Comparison of ENCODE assay signal across 1 cellular context in the genomic region with DNA sequence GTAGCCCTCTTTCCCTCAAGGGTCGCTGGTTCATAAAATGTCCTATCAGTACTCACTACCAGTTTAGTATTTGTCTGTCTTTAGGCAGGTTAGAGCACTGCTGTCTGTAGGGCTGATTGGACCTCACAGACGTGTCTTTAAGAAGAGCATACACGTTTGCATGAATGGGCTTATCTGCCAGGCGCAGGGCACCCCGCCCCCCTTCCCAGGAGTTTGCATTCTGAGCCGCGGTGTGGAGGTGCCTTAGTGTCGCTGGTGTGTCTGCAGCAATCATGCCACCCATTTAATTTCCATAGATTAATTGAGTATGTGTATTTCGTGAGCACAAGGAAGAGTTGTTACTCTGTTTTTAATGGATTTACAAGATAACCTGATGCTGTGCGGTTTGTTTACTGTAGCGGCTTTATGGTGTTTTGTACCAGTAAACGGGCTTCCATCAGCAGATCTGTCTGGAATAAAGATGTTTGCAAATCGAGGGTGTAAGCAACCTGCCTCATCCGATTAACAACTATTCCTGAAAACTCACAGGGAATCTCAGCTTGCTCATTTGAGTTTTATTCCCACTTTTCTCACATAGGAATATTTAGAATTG.
TF ChIP-seq lines count a peak whose summit lies in the region.

No MANE protein-coding gene starts in this region.

TF ChIP-seq in K562, 482 proteins besides CTCF, POLR2A, EP300 and RAD21 (continued from another document and continues in another):
- TF ChIP-seq TCF3 (CRISPR knock-in tag; IDR thresholded peaks at IDR 0.05) = peak; percentile 90
- TF ChIP-seq MAFK (IDR thresholded peaks at IDR 0.05; ENCODE audit: low read length) = no peak
- no peak for TF ChIP-seq ZNF12 (CRISPR knock-in tag; IDR thresholded peaks at IDR 0.05)
- TF ChIP-seq, protein P1, sequence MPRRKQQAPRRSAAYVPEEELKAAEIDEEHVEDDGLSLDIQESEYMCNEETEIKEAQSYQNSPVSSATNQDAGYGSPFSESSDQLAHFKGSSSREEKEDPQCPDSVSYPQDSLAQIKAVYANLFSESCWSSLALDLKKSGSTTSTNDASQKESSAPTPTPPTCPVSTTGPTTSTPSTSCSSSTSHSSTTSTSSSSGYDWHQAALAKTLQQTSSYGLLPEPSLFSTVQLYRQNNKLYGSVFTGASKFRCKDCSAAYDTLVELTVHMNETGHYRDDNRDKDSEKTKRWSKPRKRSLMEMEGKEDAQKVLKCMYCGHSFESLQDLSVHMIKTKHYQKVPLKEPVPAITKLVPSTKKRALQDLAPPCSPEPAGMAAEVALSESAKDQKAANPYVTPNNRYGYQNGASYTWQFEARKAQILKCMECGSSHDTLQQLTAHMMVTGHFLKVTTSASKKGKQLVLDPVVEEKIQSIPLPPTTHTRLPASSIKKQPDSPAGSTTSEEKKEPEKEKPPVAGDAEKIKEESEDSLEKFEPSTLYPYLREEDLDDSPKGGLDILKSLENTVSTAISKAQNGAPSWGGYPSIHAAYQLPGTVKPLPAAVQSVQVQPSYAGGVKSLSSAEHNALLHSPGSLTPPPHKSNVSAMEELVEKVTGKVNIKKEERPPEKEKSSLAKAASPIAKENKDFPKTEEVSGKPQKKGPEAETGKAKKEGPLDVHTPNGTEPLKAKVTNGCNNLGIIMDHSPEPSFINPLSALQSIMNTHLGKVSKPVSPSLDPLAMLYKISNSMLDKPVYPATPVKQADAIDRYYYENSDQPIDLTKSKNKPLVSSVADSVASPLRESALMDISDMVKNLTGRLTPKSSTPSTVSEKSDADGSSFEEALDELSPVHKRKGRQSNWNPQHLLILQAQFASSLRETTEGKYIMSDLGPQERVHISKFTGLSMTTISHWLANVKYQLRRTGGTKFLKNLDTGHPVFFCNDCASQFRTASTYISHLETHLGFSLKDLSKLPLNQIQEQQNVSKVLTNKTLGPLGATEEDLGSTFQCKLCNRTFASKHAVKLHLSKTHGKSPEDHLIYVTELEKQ (CRISPR knock-in tag; IDR thresholded peaks at IDR 0.05) = no peak
- peak; percentile 82 for TF ChIP-seq TAL1 (IDR thresholded peaks at IDR 0.05)
- TF ChIP-seq, protein P2, sequence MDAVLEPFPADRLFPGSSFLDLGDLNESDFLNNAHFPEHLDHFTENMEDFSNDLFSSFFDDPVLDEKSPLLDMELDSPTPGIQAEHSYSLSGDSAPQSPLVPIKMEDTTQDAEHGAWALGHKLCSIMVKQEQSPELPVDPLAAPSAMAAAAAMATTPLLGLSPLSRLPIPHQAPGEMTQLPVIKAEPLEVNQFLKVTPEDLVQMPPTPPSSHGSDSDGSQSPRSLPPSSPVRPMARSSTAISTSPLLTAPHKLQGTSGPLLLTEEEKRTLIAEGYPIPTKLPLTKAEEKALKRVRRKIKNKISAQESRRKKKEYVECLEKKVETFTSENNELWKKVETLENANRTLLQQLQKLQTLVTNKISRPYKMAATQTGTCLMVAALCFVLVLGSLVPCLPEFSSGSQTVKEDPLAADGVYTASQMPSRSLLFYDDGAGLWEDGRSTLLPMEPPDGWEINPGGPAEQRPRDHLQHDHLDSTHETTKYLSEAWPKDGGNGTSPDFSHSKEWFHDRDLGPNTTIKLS (IDR thresholded peaks at IDR 0.05; ENCODE audit: borderline replicate concordance, low read depth) = no peak; the same call in 1 of the 2 replicates
- no peak for TF ChIP-seq UBTF (IDR thresholded peaks at IDR 0.05; ENCODE audit: borderline replicate concordance in 1 of 2, low read depth in 2 of 2, low read length in 2 of 2)
- TF ChIP-seq REST (CRISPR knock-in tag; IDR thresholded peaks at IDR 0.05; ENCODE audit: low read depth) = no peak
- 0 out of 6 replicates have a peak, but pooled peaks of 1 of the 3 experiments have one; percentile 27 for TF ChIP-seq ZBTB11 (CRISPR knock-in tag; IDR thresholded peaks at IDR 0.05)
- TF ChIP-seq SAFB (IDR thresholded peaks at IDR 0.05; ENCODE audit: borderline replicate concordance, low read depth, low read length) = no peak
- TF ChIP-seq TRIM24 (IDR thresholded peaks at IDR 0.05) = peak; percentile 19 to 58; a peak in 2 of 4 replicates
- TF ChIP-seq BDP1 (IDR thresholded peaks at IDR 0.05; ENCODE audit: insufficient read depth, insufficient read length) = no peak
- TF ChIP-seq EHMT2 (IDR thresholded peaks at IDR 0.05) = no peak
- TF ChIP-seq KAT7 (CRISPR knock-in tag; IDR thresholded peaks at IDR 0.05; ENCODE audit: borderline replicate concordance) = no peak
- no peak for TF ChIP-seq RBM17 (IDR thresholded peaks at IDR 0.05; ENCODE audit: borderline replicate concordance, low read depth, low read length)
- TF ChIP-seq, protein P3, sequence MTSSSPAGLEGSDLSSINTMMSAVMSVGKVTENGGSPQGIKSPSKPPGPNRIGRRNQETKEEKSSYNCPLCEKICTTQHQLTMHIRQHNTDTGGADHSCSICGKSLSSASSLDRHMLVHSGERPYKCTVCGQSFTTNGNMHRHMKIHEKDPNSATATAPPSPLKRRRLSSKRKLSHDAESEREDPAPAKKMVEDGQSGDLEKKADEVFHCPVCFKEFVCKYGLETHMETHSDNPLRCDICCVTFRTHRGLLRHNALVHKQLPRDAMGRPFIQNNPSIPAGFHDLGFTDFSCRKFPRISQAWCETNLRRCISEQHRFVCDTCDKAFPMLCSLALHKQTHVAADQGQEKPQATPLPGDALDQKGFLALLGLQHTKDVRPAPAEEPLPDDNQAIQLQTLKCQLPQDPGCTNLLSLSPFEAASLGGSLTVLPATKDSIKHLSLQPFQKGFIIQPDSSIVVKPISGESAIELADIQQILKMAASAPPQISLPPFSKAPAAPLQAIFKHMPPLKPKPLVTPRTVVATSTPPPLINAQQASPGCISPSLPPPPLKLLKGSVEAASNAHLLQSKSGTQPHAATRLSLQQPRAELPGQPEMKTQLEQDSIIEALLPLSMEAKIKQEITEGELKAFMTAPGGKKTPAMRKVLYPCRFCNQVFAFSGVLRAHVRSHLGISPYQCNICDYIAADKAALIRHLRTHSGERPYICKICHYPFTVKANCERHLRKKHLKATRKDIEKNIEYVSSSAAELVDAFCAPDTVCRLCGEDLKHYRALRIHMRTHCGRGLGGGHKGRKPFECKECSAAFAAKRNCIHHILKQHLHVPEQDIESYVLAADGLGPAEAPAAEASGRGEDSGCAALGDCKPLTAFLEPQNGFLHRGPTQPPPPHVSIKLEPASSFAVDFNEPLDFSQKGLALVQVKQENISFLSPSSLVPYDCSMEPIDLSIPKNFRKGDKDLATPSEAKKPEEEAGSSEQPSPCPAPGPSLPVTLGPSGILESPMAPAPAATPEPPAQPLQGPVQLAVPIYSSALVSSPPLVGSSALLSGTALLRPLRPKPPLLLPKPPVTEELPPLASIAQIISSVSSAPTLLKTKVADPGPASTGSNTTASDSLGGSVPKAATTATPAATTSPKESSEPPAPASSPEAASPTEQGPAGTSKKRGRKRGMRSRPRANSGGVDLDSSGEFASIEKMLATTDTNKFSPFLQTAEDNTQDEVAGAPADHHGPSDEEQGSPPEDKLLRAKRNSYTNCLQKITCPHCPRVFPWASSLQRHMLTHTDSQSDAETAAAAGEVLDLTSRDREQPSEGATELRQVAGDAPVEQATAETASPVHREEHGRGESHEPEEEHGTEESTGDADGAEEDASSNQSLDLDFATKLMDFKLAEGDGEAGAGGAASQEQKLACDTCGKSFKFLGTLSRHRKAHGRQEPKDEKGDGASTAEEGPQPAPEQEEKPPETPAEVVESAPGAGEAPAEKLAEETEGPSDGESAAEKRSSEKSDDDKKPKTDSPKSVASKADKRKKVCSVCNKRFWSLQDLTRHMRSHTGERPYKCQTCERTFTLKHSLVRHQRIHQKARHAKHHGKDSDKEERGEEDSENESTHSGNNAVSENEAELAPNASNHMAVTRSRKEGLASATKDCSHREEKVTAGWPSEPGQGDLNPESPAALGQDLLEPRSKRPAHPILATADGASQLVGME (CRISPR knock-in tag; IDR thresholded peaks at IDR 0.05) = no peak
- no peak for TF ChIP-seq ZBED1 (IDR thresholded peaks at IDR 0.05)
- TF ChIP-seq SMARCC2 (IDR thresholded peaks at IDR 0.05; ENCODE audit: low read depth) = peak; percentile 61; the same call in 1 of the 2 replicates
- TF ChIP-seq, protein P4, sequence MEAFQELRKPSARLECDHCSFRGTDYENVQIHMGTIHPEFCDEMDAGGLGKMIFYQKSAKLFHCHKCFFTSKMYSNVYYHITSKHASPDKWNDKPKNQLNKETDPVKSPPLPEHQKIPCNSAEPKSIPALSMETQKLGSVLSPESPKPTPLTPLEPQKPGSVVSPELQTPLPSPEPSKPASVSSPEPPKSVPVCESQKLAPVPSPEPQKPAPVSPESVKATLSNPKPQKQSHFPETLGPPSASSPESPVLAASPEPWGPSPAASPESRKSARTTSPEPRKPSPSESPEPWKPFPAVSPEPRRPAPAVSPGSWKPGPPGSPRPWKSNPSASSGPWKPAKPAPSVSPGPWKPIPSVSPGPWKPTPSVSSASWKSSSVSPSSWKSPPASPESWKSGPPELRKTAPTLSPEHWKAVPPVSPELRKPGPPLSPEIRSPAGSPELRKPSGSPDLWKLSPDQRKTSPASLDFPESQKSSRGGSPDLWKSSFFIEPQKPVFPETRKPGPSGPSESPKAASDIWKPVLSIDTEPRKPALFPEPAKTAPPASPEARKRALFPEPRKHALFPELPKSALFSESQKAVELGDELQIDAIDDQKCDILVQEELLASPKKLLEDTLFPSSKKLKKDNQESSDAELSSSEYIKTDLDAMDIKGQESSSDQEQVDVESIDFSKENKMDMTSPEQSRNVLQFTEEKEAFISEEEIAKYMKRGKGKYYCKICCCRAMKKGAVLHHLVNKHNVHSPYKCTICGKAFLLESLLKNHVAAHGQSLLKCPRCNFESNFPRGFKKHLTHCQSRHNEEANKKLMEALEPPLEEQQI (IDR thresholded peaks at IDR 0.05) = no peak
- no peak for TF ChIP-seq KAT2B (IDR thresholded peaks at IDR 0.05; ENCODE audit: low read depth, low read length)
- TF ChIP-seq PHF20 (IDR thresholded peaks at IDR 0.05; ENCODE audit: partially characterized antibody) = no peak
- TF ChIP-seq CCAR2 (IDR thresholded peaks at IDR 0.05; ENCODE audit: low read depth, low read length) = no peak
- no peak for TF ChIP-seq ZNF224 (CRISPR knock-in tag; IDR thresholded peaks at IDR 0.05)
- peak; percentile 92 for TF ChIP-seq KLF13 (tag; IDR thresholded peaks at IDR 0.05; ENCODE audit: borderline replicate concordance, low read depth)
- TF ChIP-seq MBD2 (IDR thresholded peaks at IDR 0.05; ENCODE audit: borderline replicate concordance, low read depth) = 0 out of 2 replicates have a peak, but pooled peaks have one; percentile 35
- no peak; a peak in 1 of 4 replicates for TF ChIP-seq MAZ (CRISPR knock-in tag; conservative IDR thresholded peaks at IDR 0.05 in 1 of 2, IDR thresholded peaks at IDR 0.05 in 1 of 2)
- TF ChIP-seq ZNF212 (CRISPR knock-in tag; IDR thresholded peaks at IDR 0.05) = no peak
- no peak for TF ChIP-seq TAF15 (IDR thresholded peaks at IDR 0.05; ENCODE audit: low read depth, low read length)
- no peak for TF ChIP-seq PTBP1 (IDR thresholded peaks at IDR 0.05; ENCODE audit: low read depth, low read length)
- TF ChIP-seq HMG20A (CRISPR knock-in tag; conservative IDR thresholded peaks at IDR 0.05) = no peak
